ENCODE assay signal across 2 cellular contexts in genomic region chr6:157274116-157274470, GRCh38.
TF ChIP-seq lines count a peak whose summit lies in the region.

No MANE protein-coding gene starts in this region.

TF ChIP-seq in A549, 52 proteins besides CTCF, POLR2A, EP300 and RAD21 (continued from another document):
- peak; percentile 19; the same call in 1 of the 3 replicates for TF ChIP-seq BCL3 (IDR thresholded peaks at IDR 0.05)

TF ChIP-seq in HCT116, 20 proteins besides CTCF, POLR2A, EP300 and RAD21 (continued from another document):
- no peak for TF ChIP-seq REST (IDR thresholded peaks at IDR 0.05; ENCODE audit: low read depth)
- TF ChIP-seq SRF (IDR thresholded peaks at IDR 0.05; ENCODE audit: low read depth), result no peak
- TF ChIP-seq TCF7L2 (IDR thresholded peaks at IDR 0.05; ENCODE audit: borderline replicate concordance, extremely low read depth, insufficient read depth, insufficient read length), result no peak
- no peak for TF ChIP-seq SIN3A (IDR thresholded peaks at IDR 0.05; ENCODE audit: low read depth)
- TF ChIP-seq, protein P1, sequence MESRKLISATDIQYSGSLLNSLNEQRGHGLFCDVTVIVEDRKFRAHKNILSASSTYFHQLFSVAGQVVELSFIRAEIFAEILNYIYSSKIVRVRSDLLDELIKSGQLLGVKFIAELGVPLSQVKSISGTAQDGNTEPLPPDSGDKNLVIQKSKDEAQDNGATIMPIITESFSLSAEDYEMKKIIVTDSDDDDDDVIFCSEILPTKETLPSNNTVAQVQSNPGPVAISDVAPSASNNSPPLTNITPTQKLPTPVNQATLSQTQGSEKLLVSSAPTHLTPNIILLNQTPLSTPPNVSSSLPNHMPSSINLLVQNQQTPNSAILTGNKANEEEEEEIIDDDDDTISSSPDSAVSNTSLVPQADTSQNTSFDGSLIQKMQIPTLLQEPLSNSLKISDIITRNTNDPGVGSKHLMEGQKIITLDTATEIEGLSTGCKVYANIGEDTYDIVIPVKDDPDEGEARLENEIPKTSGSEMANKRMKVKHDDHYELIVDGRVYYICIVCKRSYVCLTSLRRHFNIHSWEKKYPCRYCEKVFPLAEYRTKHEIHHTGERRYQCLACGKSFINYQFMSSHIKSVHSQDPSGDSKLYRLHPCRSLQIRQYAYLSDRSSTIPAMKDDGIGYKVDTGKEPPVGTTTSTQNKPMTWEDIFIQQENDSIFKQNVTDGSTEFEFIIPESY (IDR thresholded peaks at IDR 0.05; ENCODE audit: extremely low read depth, insufficient replicate concordance, low read length), result no peak
- no peak for TF ChIP-seq EZH2 (IDR thresholded peaks at IDR 0.05)
- no peak for TF ChIP-seq JUND (IDR thresholded peaks at IDR 0.05)
- TF ChIP-seq CEBPB (IDR thresholded peaks at IDR 0.05; ENCODE audit: low read depth), result no peak
- no peak for TF ChIP-seq CBX3 (IDR thresholded peaks at IDR 0.05; ENCODE audit: low read depth)
- no peak for TF ChIP-seq ELF1 (IDR thresholded peaks at IDR 0.05; ENCODE audit: borderline replicate concordance, low read depth)
- TF ChIP-seq MAX (IDR thresholded peaks at IDR 0.05), result no peak
- TF ChIP-seq SP1 (IDR thresholded peaks at IDR 0.05; ENCODE audit: low read depth), result no peak
TF ChIP-seq in HCT116: peak in this region for 0.
